In genomic region chr1:16725439-16726245, GRCh38 we compare ENCODE assay signal across 8 cellular contexts. TPM values are rescaled to one million over a fixed set of nuclear protein-coding genes. Genes with fewer than 3 reads are reported as not detected.
DNase-seq lines count a peak whose midpoint lies in the region; ATAC-seq and TF ChIP-seq lines count a peak whose summit lies in the region.
"Not testable (repeated sequence)": the region's sequence is repeated elsewhere in the genome, so short reads cannot be mapped to it uniquely, and the experiment has no call there.

No MANE protein-coding gene starts in this region.

- H3K36me3 ChIP-seq in SK-N-MC (ENCODE audit: insufficient read depth, low read length); body of pancreas (replicated peaks in 1 of 2; ENCODE audit: insufficient read depth in 1 of 2, low read depth in 2 of 2); mesodermal cell (ENCODE audit: control insufficient read depth, insufficient read depth, low read length); sigmoid colon; vagina: not testable (repeated sequence)

- intact Hi-C loops in body of pancreas (cut with DNase I); sigmoid colon (cut with DNase I); vagina (cut with DNase I): not testable (repeated sequence)

- H3K9me3 ChIP-seq in SK-N-MC (ENCODE audit: low read depth, low read length); body of pancreas; mesodermal cell (ENCODE audit: control insufficient read depth, low read length); sigmoid colon; vagina: not testable (repeated sequence)

- POLR2A ChIA-PET in GM10248 (lab: Yijun Ruan, JAX); HEK293T (lab: Yijun Ruan, JAX): not testable (repeated sequence)

- ATAC-seq in body of pancreas, result peak; percentile 34

- TF ChIP-seq CTCF in GM10248 (IDR thresholded peaks at IDR 0.05; ENCODE audit: control extremely low read depth, extremely low read depth, low read depth, missing control alignments); body of pancreas (IDR thresholded peaks at IDR 0.05); vagina (IDR thresholded peaks at IDR 0.05): not testable (repeated sequence)
- TF ChIP-seq CTCF in sigmoid colon (IDR thresholded peaks at IDR 0.05), result peak in 1 of 4 experiments; percentile 6

- peak; percentile 22 for DNase-seq in GM10248 (ENCODE audit: extremely low spot score)
- peak; percentile 12 for DNase-seq in HEK293T (ENCODE audit: extremely low spot score)
- DNase-seq in SK-N-MC (ENCODE audit: low read depth, low spot score), result peak; percentile 39
- DNase-seq in body of pancreas, result peak in 2 of 4 donors; percentile 9 to 31
- peak; percentile 2 for DNase-seq in germinal center (ENCODE audit: low spot score)
- peak; percentile 61 for DNase-seq in sigmoid colon
- DNase-seq in vagina (ENCODE audit: extremely low spot score in 2 of 2), result peak; percentile 84 to 95

- CTCF ChIA-PET in GM10248 (lab: Yijun Ruan, JAX), result interaction anchor here (1.5 to 2.1 kb wide), 2 partner anchors 18 to 19 kb away, joined by 3 to 11 read pairs; no protein-coding TSS in a partner anchor
- CTCF ChIA-PET in HEK293T (lab: Yijun Ruan, JAX), result not testable (repeated sequence)

- TF ChIP-seq POLR2A in body of pancreas (IDR thresholded peaks at IDR 0.05); sigmoid colon (IDR thresholded peaks at IDR 0.05); vagina (IDR thresholded peaks at IDR 0.05): not testable (repeated sequence)

- peak overlapping the region; percentile 30 for H3K9ac ChIP-seq in SK-N-MC (ENCODE audit: insufficient read length)

- not testable (repeated sequence) for H3K4me1 ChIP-seq in body of pancreas; mesodermal cell (ENCODE audit: control insufficient read depth, insufficient read depth, low read length, poor library complexity, severe bottlenecking); vagina
- H3K4me1 ChIP-seq in sigmoid colon, result peaks cover 0 to 18% (median 15%) of the 10 kb centered on the region in 4 donors

- TF ChIP-seq EP300 in sigmoid colon (IDR thresholded peaks at IDR 0.05), result peak in 2 of 4 donors; percentile 36

- not testable (repeated sequence) for H3K27ac ChIP-seq in SK-N-MC, body of pancreas, vagina
- peak overlapping the region; percentile 11 for H3K27ac ChIP-seq in mesodermal cell (ENCODE audit: low read depth, low read length, severe bottlenecking)
- H3K27ac ChIP-seq in sigmoid colon, result peak overlapping the region in 3 of 4 donors; percentile 30 to 62 (median 55)

- H3K4me3 ChIP-seq in SK-N-MC; body of pancreas; mesodermal cell (ENCODE audit: extremely low read depth, insufficient read depth, low read length, poor library complexity, severe bottlenecking); sigmoid colon; vagina: not testable (repeated sequence)

- not testable (repeated sequence) for H3K27me3 ChIP-seq in body of pancreas, sigmoid colon, vagina

- whole genome bisulfite sequencing in body of pancreas, 2 donors, result 68 to 72% methylated on average over 10 of the region's 10 CpGs
- WGBS in mesodermal cell (ENCODE audit: insufficient coverage in 2 of 2), 2 experiments, result 82 to 88% methylated on average over 8 to 9 of the region's 10 CpGs
- WGBS in sigmoid colon, 2 donors, result 86% methylated on average over 10 of the region's 10 CpGs

RNA-seq across cellular contexts. Expression of gene RNU1-4, which starts 14.7 kb away (rescaled TPM):
- total RNA-seq in body of pancreas (over 10,000 TPM in 1 of 2 donors, under 1 TPM in 1; under 0.01 to 15,479 TPM), sigmoid colon (under 1 TPM; under 0.01 TPM), vagina (19,908 TPM)
- polyA plus RNA-seq in mesodermal cell (2013, experiment 1 of 2), result 6,211 TPM
- polyA plus RNA-seq in mesodermal cell (2013, experiment 2 of 2), result 13,330 TPM
- not detected for polyA plus RNA-seq in sigmoid colon

RNA-seq across cellular contexts. Expression of gene RNU1-3, which starts 58.9 kb away (rescaled TPM):
- total RNA-seq in body of pancreas, result over 10,000 TPM in 1 of 2 donors, under 1 TPM in 1; under 0.01 to 15,479 TPM
- polyA plus RNA-seq in mesodermal cell (2013, experiment 1 of 2), result 6,211 TPM
- 13,330 TPM for polyA plus RNA-seq in mesodermal cell (2013, experiment 2 of 2)
- total RNA-seq in sigmoid colon, result under 1 TPM; under 0.01 TPM
- not detected for polyA plus RNA-seq in sigmoid colon
- total RNA-seq in vagina, result 19,908 TPM
